Comparison of ENCODE assay signal across 18 cellular contexts in genomic region chr7:71829499-71829898, GRCh38.
"Had no signal": no experiment of that assay in that cellular context is flagged by ENCODE, and none has a peak within 500 bp of the region (broad histone marks: within the 10 kb centered on the region; RNA-seq: fewer than 3 reads in every experiment).

No MANE protein-coding gene starts in this region.

- H3K36me3 Mint-ChIP-seq: naive B cell; stimulated activated naive B cell treated with anti-CD40 and anti-IgM and Interleukin-4, amounts not matched to agents 10 μg/mL and 1 μg/mL and 100 μg/mL, for 72 hours had no signal

- DNase-seq: foreskin keratinocyte; left colon; left ventricle myocardium superior; mesendoderm; naive B cell; posterior cingulate gyrus; sigmoid colon; stimulated activated CD4-positive, alpha-beta T cell treated with anti-CD3 and anti-CD28 coated beads, Interleukin-2, amount 100 ng/mL, for 24 hours; stimulated activated CD4-positive, alpha-beta T cell treated with anti-CD3 and anti-CD28 coated beads, Interleukin-4, amount 100 ng/mL, for 4 hours; stimulated activated naive B cell treated with anti-CD40 and anti-IgM and Interleukin-4, amounts not matched to agents 10 μg/mL and 1 μg/mL and 100 μg/mL, for 72 hours; stimulated activated naive CD8-positive, alpha-beta T cell treated with anti-CD3 and anti-CD28 coated beads, Interleukin-15, amount 100 ng/mL, for 72 hours; testis; transverse colon had no signal

- H3K4me1 ChIP-seq: foreskin keratinocyte, right atrium auricular region, sigmoid colon, testis, transverse colon had no signal

- H3K27ac Mint-ChIP-seq: dendritic cell treated with granulocyte-macrophage colony-stimulating factor and Interleukin-4, amounts not matched to agents 40 ng/mL and 50 ng/mL, for 4 days; naive B cell; nephron; stimulated activated naive B cell treated with anti-CD40 and anti-IgM and Interleukin-4, amounts not matched to agents 10 μg/mL and 1 μg/mL and 100 μg/mL, for 72 hours; stimulated activated naive CD8-positive, alpha-beta T cell treated with anti-CD3 and anti-CD28 coated beads, Interleukin-15, amount 100 ng/mL, for 72 hours had no signal

- H3K27ac ChIP-seq: foreskin keratinocyte, neutrophil, right atrium auricular region, sigmoid colon, skin epidermis, testis, transverse colon had no signal

- ATAC-seq: foreskin keratinocyte; left colon; left ventricle myocardium superior; stimulated activated naive B cell treated with anti-CD40 and anti-IgM and Interleukin-4, amounts not matched to agents 10 μg/mL and 1 μg/mL and 100 μg/mL, for 72 hours; stimulated activated naive CD8-positive, alpha-beta T cell treated with anti-CD3 and anti-CD28 coated beads, Interleukin-15, amount 100 ng/mL, for 72 hours had no signal

- H3K27me3 ChIP-seq: foreskin keratinocyte, neutrophil, right atrium auricular region, sigmoid colon, testis, transverse colon had no signal

- H3K27me3 Mint-ChIP-seq: dendritic cell treated with granulocyte-macrophage colony-stimulating factor and Interleukin-4, amounts not matched to agents 40 ng/mL and 50 ng/mL, for 4 days; naive B cell; stimulated activated naive B cell treated with anti-CD40 and anti-IgM and Interleukin-4, amounts not matched to agents 10 μg/mL and 1 μg/mL and 100 μg/mL, for 72 hours; stimulated activated naive CD8-positive, alpha-beta T cell treated with anti-CD3 and anti-CD28 coated beads, Interleukin-15, amount 100 ng/mL, for 72 hours had no signal

- H3K4me3 ChIP-seq: right atrium auricular region, sigmoid colon, skin epidermis, testis, transverse colon had no signal

- H3K36me3 ChIP-seq: neutrophil, right atrium auricular region, sigmoid colon, transverse colon had no signal

- H3K9me3 Mint-ChIP-seq: nephron had no signal

- H3K4me1 Mint-ChIP-seq: naive B cell; nephron; stimulated activated naive B cell treated with anti-CD40 and anti-IgM and Interleukin-4, amounts not matched to agents 10 μg/mL and 1 μg/mL and 100 μg/mL, for 72 hours; stimulated activated naive CD8-positive, alpha-beta T cell treated with anti-CD3 and anti-CD28 coated beads, Interleukin-15, amount 100 ng/mL, for 72 hours had no signal

- H3K4me3 Mint-ChIP-seq: dendritic cell treated with granulocyte-macrophage colony-stimulating factor and Interleukin-4, amounts not matched to agents 40 ng/mL and 50 ng/mL, for 4 days; naive B cell; nephron; stimulated activated naive B cell treated with anti-CD40 and anti-IgM and Interleukin-4, amounts not matched to agents 10 μg/mL and 1 μg/mL and 100 μg/mL, for 72 hours; stimulated activated naive CD8-positive, alpha-beta T cell treated with anti-CD3 and anti-CD28 coated beads, Interleukin-15, amount 100 ng/mL, for 72 hours had no signal
